ENCODE assay signal across 21 cellular contexts in the genomic region with DNA sequence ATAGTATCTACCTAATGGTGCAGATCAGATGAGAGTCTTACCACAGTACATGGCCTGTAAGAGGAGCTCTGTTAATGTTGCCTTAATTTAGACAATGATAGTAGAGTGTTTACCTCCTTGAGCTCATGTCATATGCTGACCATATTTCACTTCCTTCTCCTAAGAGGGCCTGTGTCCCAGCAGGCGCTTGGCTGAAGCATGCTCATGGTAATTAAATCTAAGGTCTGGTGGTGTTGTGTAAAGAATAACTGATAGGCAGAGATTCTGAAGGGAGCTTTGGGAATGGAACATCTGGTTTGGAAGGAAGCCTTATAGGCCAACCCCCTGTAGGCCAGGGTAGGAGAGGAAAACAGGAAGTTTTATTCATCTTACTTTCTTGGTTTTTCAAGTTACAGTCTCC.
DNase-seq lines count a peak whose midpoint lies in the region; ATAC-seq and TF ChIP-seq lines count a peak whose summit lies in the region.
"Had no signal": no experiment of that assay in that cellular context is flagged by ENCODE, and none has a peak within 500 bp of the region (broad histone marks: within the 10 kb centered on the region; RNA-seq: fewer than 3 reads in every experiment).

No MANE protein-coding gene starts in this region.

- H3K4me1 ChIP-seq in heart right ventricle: peaks cover 0 to 6% (median 0%) of the 10 kb centered on the region in 9 donors
- H3K4me1 ChIP-seq: gastroesophageal sphincter had no signal

- TF ChIP-seq CTCF in heart right ventricle (IDR thresholded peaks at IDR 0.05) (no peak), RWPE1 (conservative IDR thresholded peaks at IDR 0.05; ENCODE audit: low read depth) (no peak)

- H3K4me3 ChIP-seq in heart right ventricle: no peak overlapping the region
- H3K4me3 ChIP-seq: gastroesophageal sphincter had no signal

- H3K27ac ChIP-seq in heart right ventricle (peak overlapping the region in 1 of 10 donors; percentile 61), RWPE1 (no peak overlapping the region)
- H3K27ac ChIP-seq: gastroesophageal sphincter had no signal

- intact Hi-C loops in heart right ventricle (cut with DNase I): loop anchor here in 3 of 10 donors (10.0 kb wide), 2 partner anchors 54 to 114 kb away; no protein-coding TSS in a partner anchor

- H3K27me3 ChIP-seq in heart right ventricle: no peaks in the 10 kb centered on the region
- H3K27me3 ChIP-seq: gastroesophageal sphincter had no signal

- CTCF ChIA-PET in RWPE1 (lab: Yijun Ruan, JAX): interaction anchor here (1.1 kb wide), 1 partner anchor 11 kb away, joined by 3 read pairs; no protein-coding TSS in a partner anchor

- POLR2A ChIA-PET in RWPE1 (lab: Yijun Ruan, JAX; ENCODE audit: low non-redundant PET): no interaction called here

- peak; percentile 62 to 88 (median 82) for ATAC-seq in heart right ventricle
- ATAC-seq: esophagus mucosa, gastroesophageal sphincter had no signal

- no peaks in the 10 kb centered on the region for H3K36me3 ChIP-seq in heart right ventricle
- H3K36me3 ChIP-seq: gastroesophageal sphincter had no signal

- DNase-seq in NCI-H2171 treated with DMSO at 0.1 percent for 48 hours (lab: John Stamatoyannopoulos, UW) (peak; percentile 7), NCI-H2171 (lab: John Stamatoyannopoulos, UW) (no peak), NCI-H2029 treated with DMSO at 0.1 percent for 48 hours (lab: John Stamatoyannopoulos, UW) (peak; percentile 26), heart right ventricle (peak in 1 of 2 donors; percentile 23), smooth muscle cell of the brain vasculature (ENCODE audit: low read depth, low spot score) (peak; percentile 35), RWPE1 (ENCODE audit: low spot score) (no peak), NCI-H524 treated with DMSO at 0.1 percent for 48 hours (lab: John Stamatoyannopoulos, UW) (no peak)
- no peak for DNase-seq in stimulated activated CD4-positive, alpha-beta T cell treated with anti-CD3 and anti-CD28 coated beads, Interleukin-2, amount 100 ng/mL, for 48 hours
- DNase-seq: activated CD4-positive, alpha-beta T cell treated with anti-CD3 and anti-CD28 coated beads, Interleukin-2, amount 50 U/mL, for 48 hours; activated CD8-positive, alpha-beta memory T cell treated with anti-CD3 and anti-CD28 coated beads, Interleukin-2, amount 50 U/mL, for 48 hours; activated naive CD8-positive, alpha-beta T cell treated with anti-CD3 and anti-CD28 coated beads for 36 hours; COR-L47; effector CD8-positive, alpha-beta T cell; H7; kidney; NCI-H1694; NCI-H446 treated with DMSO at 0.1 percent for 48 hours; occipital lobe; retina had no signal

- 59 to 62% methylated on average over 1 of the region's 1 CpG for WGBS in heart right ventricle, 2 donors

- no peaks in the 10 kb centered on the region for H3K9me3 ChIP-seq in heart right ventricle
- H3K9me3 ChIP-seq: gastroesophageal sphincter had no signal

Comparison
In these comparisons a context has a peak if more than half of its experiments do, and no peak if none do; other contexts are left out.
1. DNase-seq: peak in NCI-H2171 treated with DMSO at 0.1 percent for 48 hours (single experiment), NCI-H2029 treated with DMSO at 0.1 percent for 48 hours (single experiment) and smooth muscle cell of the brain vasculature (single experiment); none in NCI-H2171 (single experiment), RWPE1 (single experiment), NCI-H524 treated with DMSO at 0.1 percent for 48 hours (single experiment) and stimulated activated CD4-positive, alpha-beta T cell treated with anti-CD3 and anti-CD28 coated beads, Interleukin-2, amount 100 ng/mL, for 48 hours (0 of 2).